In genomic region chr4:1293981-1294380, GRCh38 we compare ENCODE assay signal across 11 cellular contexts. TPM values are rescaled to one million over a fixed set of nuclear protein-coding genes. Genes with fewer than 3 reads are reported as not detected.
DNase-seq lines count a peak whose midpoint lies in the region; ATAC-seq, FAIRE-seq and TF ChIP-seq lines count a peak whose summit lies in the region.
"Had no signal": no experiment of that assay in that cellular context is flagged by ENCODE, and none has a peak within 500 bp of the region (broad histone marks: within the 10 kb centered on the region; RNA-seq: fewer than 3 reads in every experiment).

No MANE protein-coding gene starts in this region.

- FAIRE-seq in HTR-8/SVneo (lab: Jason Lieb, UNC) = no peak
- FAIRE-seq in frontal cortex (lab: Jason Lieb, UNC) = no peak

- no peak for ATAC-seq in GM18909 (IDR thresholded peaks at IDR 0.05; ENCODE audit: poor library complexity, unreplicated experiment)

- H3K27ac ChIP-seq in CD4-positive, alpha-beta memory T cell (ENCODE audit: low read depth, low read length) = no peak overlapping the region
- H3K27ac ChIP-seq in ovary = peak overlapping the region in 1 of 2 donors; percentile 58

- POLR2A ChIA-PET in CD4-positive, alpha-beta memory T cell (lab: Charles Lee; ENCODE audit: partially characterized antibody) = interaction anchor here (1.7 kb wide), 1 partner anchor 52 kb away, joined by 4 read pairs; no protein-coding TSS in a partner anchor

- H3K4me3 Mint-ChIP-seq in CD4-positive, alpha-beta memory T cell = peak overlapping the region in 3 of 8 donors; percentile 13 to 49 (median 17)

- H3K4me1 Mint-ChIP-seq in CD4-positive, alpha-beta memory T cell = peaks cover 37 to 78% (median 58%) of the 10 kb centered on the region in 4 donors

- H3K9ac ChIP-seq in NT2/D1 (ENCODE audit: insufficient read length, low read depth) = peak overlapping the region; percentile 46

- intact Hi-C loops in CD4-positive, alpha-beta memory T cell (cut with micrococcal nuclease) = no loop called here
- intact Hi-C loops in ovary (cut with DNase I) = no loop called here

- CTCF ChIA-PET in CD4-positive, alpha-beta memory T cell (lab: Charles Lee; ENCODE audit: partially characterized antibody) = no interaction called here

- H3K4me1 ChIP-seq in CD4-positive, alpha-beta memory T cell (ENCODE audit: insufficient read depth, low read length) = peaks cover 52% of the 10 kb centered on the region
- peaks cover 33% of the 10 kb centered on the region for H3K4me1 ChIP-seq in NT2/D1 (ENCODE audit: insufficient read depth, insufficient read length)
- H3K4me1 ChIP-seq in ovary (ENCODE audit: insufficient read depth) = peaks cover 29% of the 10 kb centered on the region

- H3K9me3 Mint-ChIP-seq in CD4-positive, alpha-beta memory T cell = peaks cover 0 to 2% (median 0%) of the 10 kb centered on the region in 8 donors

- DNase-seq in CD4-positive, alpha-beta memory T cell = no peak
- DNase-seq in NT2/D1 (ENCODE audit: low read depth, low spot score) = no peak
- DNase-seq in fibroblast of villous mesenchyme (ENCODE audit: low read depth) = peak; percentile 82
- peak in 3 of 5 donors; percentile 30 to 70 (median 68) for DNase-seq in ovary
- DNase-seq in stimulated activated CD8-positive, alpha-beta memory T cell treated with anti-CD3 and anti-CD28 coated beads, Interleukin-4, amount 100 ng/mL, for 48 hours = no peak
- DNase-seq in HTR-8/SVneo (ENCODE audit: insufficient read length, low spot score) = no peak
- no peak for DNase-seq in frontal cortex (ENCODE audit: low spot score in 2 of 2)
- DNase-seq: activated naive CD4-positive, alpha-beta T cell; NCI-H1694 treated with DMSO at 0.1 percent for 48 hours had no signal

- no peak for TF ChIP-seq POLR2A in ovary (IDR thresholded peaks at IDR 0.05)

- no peaks in the 10 kb centered on the region for H3K27me3 ChIP-seq in CD4-positive, alpha-beta memory T cell (ENCODE audit: insufficient read depth, low read length)
- no peaks in the 10 kb centered on the region for H3K27me3 ChIP-seq in NT2/D1 (ENCODE audit: insufficient read depth, insufficient read length)
- no peaks in the 10 kb centered on the region for H3K27me3 ChIP-seq in ovary
- H3K27me3 ChIP-seq: Peyer's patch had no signal

- peak overlapping the region in 5 of 7 donors; percentile 29 to 77 (median 40) for H3K27ac Mint-ChIP-seq in CD4-positive, alpha-beta memory T cell

- H3K36me3 Mint-ChIP-seq in CD4-positive, alpha-beta memory T cell = peaks cover 11 to 31% of the 10 kb centered on the region in 2 donors

- no peaks in the 10 kb centered on the region for H3K9me3 ChIP-seq in CD4-positive, alpha-beta memory T cell (ENCODE audit: control insufficient read depth in 1 of 2, low read length in 2 of 2)
- H3K9me3 ChIP-seq in NT2/D1 (ENCODE audit: insufficient read depth, low read length) = no peaks in the 10 kb centered on the region
- H3K9me3 ChIP-seq in ovary = no peaks in the 10 kb centered on the region
- H3K9me3 ChIP-seq: Peyer's patch had no signal

- H3K27me3 Mint-ChIP-seq in CD4-positive, alpha-beta memory T cell = no peaks in the 10 kb centered on the region

- no peak for TF ChIP-seq EP300 in ovary (IDR thresholded peaks at IDR 0.05)

- TF ChIP-seq CTCF in fibroblast of villous mesenchyme (IDR thresholded peaks at IDR 0.05; ENCODE audit: insufficient read depth, low read depth, low read length) (no peak), ovary (IDR thresholded peaks at IDR 0.05) (no peak)

- H3K36me3 ChIP-seq in CD4-positive, alpha-beta memory T cell (ENCODE audit: insufficient read depth, low read length) = peaks cover 17% of the 10 kb centered on the region
- H3K36me3 ChIP-seq in NT2/D1 (ENCODE audit: insufficient read depth, insufficient read length, low read length) (peaks cover 60% of the 10 kb centered on the region), ovary (no peaks in the 10 kb centered on the region)

- 11 to 64% (median 13%) methylated on average over 15 of the region's 15 CpGs for WGBS in ovary, 3 donors

- H3K4me3 ChIP-seq in CD4-positive, alpha-beta memory T cell (ENCODE audit: low read length in 2 of 2) = no peak overlapping the region
- H3K4me3 ChIP-seq in NT2/D1 (ENCODE audit: insufficient read length, low read depth) (no peak overlapping the region), fibroblast of villous mesenchyme (ENCODE audit: low read depth, low read length) (no peak overlapping the region), ovary (no peak overlapping the region)
- H3K4me3 ChIP-seq: Peyer's patch had no signal

RNA-seq across cellular contexts. Expression of gene MAEA, which starts 4.3 kb away (rescaled TPM):
- total RNA-seq in CD4-positive, alpha-beta memory T cell = 100 to 1,000 TPM; 101 to 106 TPM
- polyA plus RNA-seq in CD4-positive, alpha-beta memory T cell = 10 to 100 TPM; 54.1 to 70.9 TPM
- total RNA-seq in fibroblast of villous mesenchyme (59.6 and 60.2 TPM in 2 replicates), ovary (10 to 100 TPM; 48.3 to 71.3 (median 56.7) TPM), frontal cortex (31.4 TPM)
- 10 to 100 TPM; 23.8 to 60.7 TPM for polyA plus RNA-seq in ovary

RNA-seq across cellular contexts. Expression of gene CTBP1, which starts 45.1 kb away (rescaled TPM):
- total RNA-seq in CD4-positive, alpha-beta memory T cell = 100 to 1,000 TPM; 186 to 195 TPM
- polyA plus RNA-seq in CD4-positive, alpha-beta memory T cell = 10 to 100 TPM; 39.3 to 79.0 TPM
- total RNA-seq in fibroblast of villous mesenchyme (235 and 314 TPM in 2 replicates), ovary (100 to 1,000 TPM in 6 of 7 donors, 10 to 100 TPM in 1; 89.5 to 231 (median 154) TPM), frontal cortex (224 TPM)
- polyA plus RNA-seq in ovary = 100 to 1,000 TPM in 1 of 2 donors, 10 to 100 TPM in 1; 45.7 to 124 TPM

RNA-seq across cellular contexts. Expression of gene UVSSA, which starts 53.0 kb away (rescaled TPM):
- total RNA-seq in CD4-positive, alpha-beta memory T cell = 10 to 100 TPM; 44.4 to 44.6 TPM
- polyA plus RNA-seq in CD4-positive, alpha-beta memory T cell = 1 to 10 TPM; 2.4 to 6.8 TPM
- total RNA-seq in fibroblast of villous mesenchyme (10.8 and 13.9 TPM in 2 replicates), ovary (10 to 100 TPM; 12.1 to 24.7 (median 19.1) TPM), frontal cortex (5.3 TPM)
- polyA plus RNA-seq in ovary = 1 to 10 TPM; 3.8 to 6.6 TPM

Comparison
In these comparisons a context has a peak if more than half of its experiments do, and no peak if none do; other contexts are left out.
1. DNase-seq: peak in fibroblast of villous mesenchyme (single experiment) and ovary (3 of 5); none in CD4-positive, alpha-beta memory T cell (0 of 5), NT2/D1 (single experiment), stimulated activated CD8-positive, alpha-beta memory T cell treated with anti-CD3 and anti-CD28 coated beads, Interleukin-4, amount 100 ng/mL, for 48 hours (single experiment), HTR-8/SVneo (single experiment) and frontal cortex (0 of 2).